ENCODE assay signal across 1 cellular context in the genomic region with DNA sequence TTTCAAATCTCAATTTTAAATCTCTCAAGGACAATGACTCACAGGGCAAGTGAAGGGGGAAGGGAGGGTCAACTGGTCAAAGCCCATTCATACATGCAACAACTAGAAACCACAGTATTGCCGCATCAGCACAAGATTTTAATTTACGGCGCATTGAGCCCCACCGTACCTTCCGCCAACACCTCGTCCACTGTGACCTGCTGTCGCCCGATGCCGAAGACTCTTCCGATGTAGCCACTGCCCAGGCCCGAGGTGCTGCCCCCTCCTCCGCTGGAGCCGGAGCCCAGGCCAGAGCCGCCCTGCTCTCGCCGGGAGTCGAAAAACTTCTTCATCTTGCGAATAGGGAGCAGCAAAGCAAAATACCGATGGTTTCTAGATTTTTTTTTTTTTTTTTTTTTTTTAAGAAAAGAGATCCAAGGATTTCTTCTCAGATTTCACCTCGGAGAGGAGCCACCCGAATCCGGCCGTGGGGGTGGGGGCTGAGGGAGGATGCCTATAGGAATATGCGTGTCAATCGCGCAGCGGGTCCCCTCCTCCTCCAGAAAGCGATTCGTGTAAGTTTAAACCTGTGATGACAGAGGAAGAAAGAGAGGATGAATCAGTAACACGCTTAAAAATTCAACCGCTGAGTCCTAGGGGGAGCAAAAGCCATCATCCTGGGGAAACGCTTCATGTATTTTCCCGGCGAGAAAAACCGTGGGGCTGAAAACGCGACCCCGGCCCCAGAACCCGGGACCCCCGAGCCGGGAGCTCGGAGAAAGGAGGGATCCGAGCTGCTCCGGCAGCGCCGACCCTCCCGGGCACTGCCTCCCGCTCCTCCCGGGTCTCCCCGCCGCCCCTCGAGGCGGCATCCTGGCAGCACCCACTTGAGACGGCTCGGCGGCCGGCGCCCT.
A peak's percentile ranks its signal among the peaks of the same experiment; 100 is the strongest.
TF ChIP-seq lines count a peak whose summit lies in the region.

No MANE protein-coding gene starts in this region.

TF ChIP-seq in K562, 482 proteins besides CTCF, POLR2A, EP300 and RAD21 (continued from another document and continues in another):
- TF ChIP-seq, protein P1, sequence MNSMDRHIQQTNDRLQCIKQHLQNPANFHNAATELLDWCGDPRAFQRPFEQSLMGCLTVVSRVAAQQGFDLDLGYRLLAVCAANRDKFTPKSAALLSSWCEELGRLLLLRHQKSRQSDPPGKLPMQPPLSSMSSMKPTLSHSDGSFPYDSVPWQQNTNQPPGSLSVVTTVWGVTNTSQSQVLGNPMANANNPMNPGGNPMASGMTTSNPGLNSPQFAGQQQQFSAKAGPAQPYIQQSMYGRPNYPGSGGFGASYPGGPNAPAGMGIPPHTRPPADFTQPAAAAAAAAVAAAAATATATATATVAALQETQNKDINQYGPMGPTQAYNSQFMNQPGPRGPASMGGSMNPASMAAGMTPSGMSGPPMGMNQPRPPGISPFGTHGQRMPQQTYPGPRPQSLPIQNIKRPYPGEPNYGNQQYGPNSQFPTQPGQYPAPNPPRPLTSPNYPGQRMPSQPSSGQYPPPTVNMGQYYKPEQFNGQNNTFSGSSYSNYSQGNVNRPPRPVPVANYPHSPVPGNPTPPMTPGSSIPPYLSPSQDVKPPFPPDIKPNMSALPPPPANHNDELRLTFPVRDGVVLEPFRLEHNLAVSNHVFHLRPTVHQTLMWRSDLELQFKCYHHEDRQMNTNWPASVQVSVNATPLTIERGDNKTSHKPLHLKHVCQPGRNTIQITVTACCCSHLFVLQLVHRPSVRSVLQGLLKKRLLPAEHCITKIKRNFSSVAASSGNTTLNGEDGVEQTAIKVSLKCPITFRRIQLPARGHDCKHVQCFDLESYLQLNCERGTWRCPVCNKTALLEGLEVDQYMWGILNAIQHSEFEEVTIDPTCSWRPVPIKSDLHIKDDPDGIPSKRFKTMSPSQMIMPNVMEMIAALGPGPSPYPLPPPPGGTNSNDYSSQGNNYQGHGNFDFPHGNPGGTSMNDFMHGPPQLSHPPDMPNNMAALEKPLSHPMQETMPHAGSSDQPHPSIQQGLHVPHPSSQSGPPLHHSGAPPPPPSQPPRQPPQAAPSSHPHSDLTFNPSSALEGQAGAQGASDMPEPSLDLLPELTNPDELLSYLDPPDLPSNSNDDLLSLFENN (IDR thresholded peaks at IDR 0.05; ENCODE audit: low read depth in 2 of 2, low read length in 2 of 2): peak in 1 of 2 experiments; percentile 47; a peak in 1 of 4 replicates
- no peak for TF ChIP-seq ZNF311 (CRISPR knock-in tag; IDR thresholded peaks at IDR 0.05)
- 0 out of 2 replicates have a peak, but pooled peaks have one; percentile 45 for TF ChIP-seq ZNF589 (CRISPR knock-in tag; IDR thresholded peaks at IDR 0.05; ENCODE audit: low read depth)
- peak; percentile 98 for TF ChIP-seq FOSL1 (tag; conservative IDR thresholded peaks at IDR 0.05)
- TF ChIP-seq, protein P2, sequence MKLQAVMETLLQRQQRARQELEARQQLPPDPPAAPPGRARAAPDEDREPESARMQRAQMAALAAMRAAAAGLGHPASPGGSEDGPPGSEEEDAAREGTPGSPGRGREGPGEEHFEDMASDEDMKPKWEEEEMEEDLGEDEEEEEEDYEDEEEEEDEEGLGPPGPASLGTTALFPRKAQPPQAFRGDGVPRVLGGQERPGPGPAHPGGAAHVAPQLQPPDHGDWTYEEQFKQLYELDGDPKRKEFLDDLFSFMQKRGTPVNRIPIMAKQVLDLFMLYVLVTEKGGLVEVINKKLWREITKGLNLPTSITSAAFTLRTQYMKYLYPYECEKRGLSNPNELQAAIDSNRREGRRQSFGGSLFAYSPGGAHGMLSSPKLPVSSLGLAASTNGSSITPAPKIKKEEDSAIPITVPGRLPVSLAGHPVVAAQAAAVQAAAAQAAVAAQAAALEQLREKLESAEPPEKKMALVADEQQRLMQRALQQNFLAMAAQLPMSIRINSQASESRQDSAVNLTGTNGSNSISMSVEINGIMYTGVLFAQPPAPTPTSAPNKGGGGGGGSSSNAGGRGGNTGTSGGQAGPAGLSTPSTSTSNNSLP (IDR thresholded peaks at IDR 0.05; ENCODE audit: borderline replicate concordance, low read depth, low read length): peak; percentile 58; the same call in 1 of the 2 replicates
- TF ChIP-seq FOXK2 (conservative IDR thresholded peaks at IDR 0.05 in 1 of 2, IDR thresholded peaks at IDR 0.05 in 1 of 2; ENCODE audit: low read depth in 2 of 2): peak in 1 of 2 experiments; percentile 34; a peak in 1 of 4 replicates
- peak; percentile 98 for TF ChIP-seq ZNF316 (IDR thresholded peaks at IDR 0.05)
- TF ChIP-seq, protein P3, sequence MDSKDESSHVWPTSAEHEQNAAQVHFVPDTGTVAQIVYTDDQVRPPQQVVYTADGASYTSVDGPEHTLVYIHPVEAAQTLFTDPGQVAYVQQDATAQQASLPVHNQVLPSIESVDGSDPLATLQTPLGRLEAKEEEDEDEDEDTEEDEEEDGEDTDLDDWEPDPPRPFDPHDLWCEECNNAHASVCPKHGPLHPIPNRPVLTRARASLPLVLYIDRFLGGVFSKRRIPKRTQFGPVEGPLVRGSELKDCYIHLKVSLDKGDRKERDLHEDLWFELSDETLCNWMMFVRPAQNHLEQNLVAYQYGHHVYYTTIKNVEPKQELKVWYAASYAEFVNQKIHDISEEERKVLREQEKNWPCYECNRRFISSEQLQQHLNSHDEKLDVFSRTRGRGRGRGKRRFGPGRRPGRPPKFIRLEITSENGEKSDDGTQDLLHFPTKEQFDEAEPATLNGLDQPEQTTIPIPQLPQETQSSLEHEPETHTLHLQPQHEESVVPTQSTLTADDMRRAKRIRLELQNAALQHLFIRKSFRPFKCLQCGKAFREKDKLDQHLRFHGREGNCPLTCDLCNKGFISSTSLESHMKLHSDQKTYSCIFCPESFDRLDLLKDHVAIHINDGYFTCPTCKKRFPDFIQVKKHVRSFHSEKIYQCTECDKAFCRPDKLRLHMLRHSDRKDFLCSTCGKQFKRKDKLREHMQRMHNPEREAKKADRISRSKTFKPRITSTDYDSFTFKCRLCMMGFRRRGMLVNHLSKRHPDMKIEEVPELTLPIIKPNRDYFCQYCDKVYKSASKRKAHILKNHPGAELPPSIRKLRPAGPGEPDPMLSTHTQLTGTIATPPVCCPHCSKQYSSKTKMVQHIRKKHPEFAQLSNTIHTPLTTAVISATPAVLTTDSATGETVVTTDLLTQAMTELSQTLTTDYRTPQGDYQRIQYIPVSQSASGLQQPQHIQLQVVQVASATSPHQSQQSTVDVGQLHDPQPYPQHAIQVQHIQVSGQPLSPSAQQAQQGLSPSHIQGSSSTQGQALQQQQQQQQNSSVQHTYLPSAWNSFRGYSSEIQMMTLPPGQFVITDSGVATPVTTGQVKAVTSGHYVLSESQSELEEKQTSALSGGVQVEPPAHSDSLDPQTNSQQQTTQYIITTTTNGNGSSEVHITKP (IDR thresholded peaks at IDR 0.05; ENCODE audit: partially characterized antibody): no peak
- TF ChIP-seq NCOA1 (IDR thresholded peaks at IDR 0.05; ENCODE audit: low read depth): peak; percentile 60
- TF ChIP-seq FOS (IDR thresholded peaks at IDR 0.05; ENCODE audit: extremely low read depth, insufficient read length): peak; percentile 67
- TF ChIP-seq ZKSCAN1 (IDR thresholded peaks at IDR 0.05; ENCODE audit: low read depth, low read length): no peak
- TF ChIP-seq, protein P4, sequence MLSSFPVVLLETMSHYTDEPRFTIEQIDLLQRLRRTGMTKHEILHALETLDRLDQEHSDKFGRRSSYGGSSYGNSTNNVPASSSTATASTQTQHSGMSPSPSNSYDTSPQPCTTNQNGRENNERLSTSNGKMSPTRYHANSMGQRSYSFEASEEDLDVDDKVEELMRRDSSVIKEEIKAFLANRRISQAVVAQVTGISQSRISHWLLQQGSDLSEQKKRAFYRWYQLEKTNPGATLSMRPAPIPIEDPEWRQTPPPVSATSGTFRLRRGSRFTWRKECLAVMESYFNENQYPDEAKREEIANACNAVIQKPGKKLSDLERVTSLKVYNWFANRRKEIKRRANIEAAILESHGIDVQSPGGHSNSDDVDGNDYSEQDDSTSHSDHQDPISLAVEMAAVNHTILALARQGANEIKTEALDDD (IDR thresholded peaks at IDR 0.05): peak; percentile 80
- peak; percentile 41; the same call in 1 of the 2 replicates for TF ChIP-seq ETV1 (tag; conservative IDR thresholded peaks at IDR 0.05; ENCODE audit: low read depth)
- TF ChIP-seq RBM15 (IDR thresholded peaks at IDR 0.05; ENCODE audit: insufficient read depth, low read length): no peak
- TF ChIP-seq JUN (IDR thresholded peaks at IDR 0.05; ENCODE audit: borderline replicate concordance, low read depth, low read length): peak; percentile 98
- peak; percentile 15; the same call in 1 of the 2 replicates for TF ChIP-seq JUN (CRISPR knock-in tag; IDR thresholded peaks at IDR 0.05; ENCODE audit: borderline replicate concordance)
- peak; percentile 65; the same call in 1 of the 2 replicates for TF ChIP-seq SMARCC2 (IDR thresholded peaks at IDR 0.05; ENCODE audit: low read depth)
- peak; percentile 55 for TF ChIP-seq CBFA2T3 (IDR thresholded peaks at IDR 0.05)
- TF ChIP-seq, protein P5, sequence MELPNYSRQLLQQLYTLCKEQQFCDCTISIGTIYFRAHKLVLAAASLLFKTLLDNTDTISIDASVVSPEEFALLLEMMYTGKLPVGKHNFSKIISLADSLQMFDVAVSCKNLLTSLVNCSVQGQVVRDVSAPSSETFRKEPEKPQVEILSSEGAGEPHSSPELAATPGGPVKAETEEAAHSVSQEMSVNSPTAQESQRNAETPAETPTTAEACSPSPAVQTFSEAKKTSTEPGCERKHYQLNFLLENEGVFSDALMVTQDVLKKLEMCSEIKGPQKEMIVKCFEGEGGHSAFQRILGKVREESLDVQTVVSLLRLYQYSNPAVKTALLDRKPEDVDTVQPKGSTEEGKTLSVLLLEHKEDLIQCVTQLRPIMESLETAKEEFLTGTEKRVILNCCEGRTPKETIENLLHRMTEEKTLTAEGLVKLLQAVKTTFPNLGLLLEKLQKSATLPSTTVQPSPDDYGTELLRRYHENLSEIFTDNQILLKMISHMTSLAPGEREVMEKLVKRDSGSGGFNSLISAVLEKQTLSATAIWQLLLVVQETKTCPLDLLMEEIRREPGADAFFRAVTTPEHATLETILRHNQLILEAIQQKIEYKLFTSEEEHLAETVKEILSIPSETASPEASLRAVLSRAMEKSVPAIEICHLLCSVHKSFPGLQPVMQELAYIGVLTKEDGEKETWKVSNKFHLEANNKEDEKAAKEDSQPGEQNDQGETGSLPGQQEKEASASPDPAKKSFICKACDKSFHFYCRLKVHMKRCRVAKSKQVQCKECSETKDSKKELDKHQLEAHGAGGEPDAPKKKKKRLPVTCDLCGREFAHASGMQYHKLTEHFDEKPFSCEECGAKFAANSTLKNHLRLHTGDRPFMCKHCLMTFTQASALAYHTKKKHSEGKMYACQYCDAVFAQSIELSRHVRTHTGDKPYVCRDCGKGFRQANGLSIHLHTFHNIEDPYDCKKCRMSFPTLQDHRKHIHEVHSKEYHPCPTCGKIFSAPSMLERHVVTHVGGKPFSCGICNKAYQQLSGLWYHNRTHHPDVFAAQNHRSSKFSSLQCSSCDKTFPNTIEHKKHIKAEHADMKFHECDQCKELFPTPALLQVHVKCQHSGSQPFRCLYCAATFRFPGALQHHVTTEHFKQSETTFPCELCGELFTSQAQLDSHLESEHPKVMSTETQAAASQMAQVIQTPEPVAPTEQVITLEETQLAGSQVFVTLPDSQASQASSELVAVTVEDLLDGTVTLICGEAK (IDR thresholded peaks at IDR 0.05): peak; percentile 29
- TF ChIP-seq, protein P5 (CRISPR knock-in tag; IDR thresholded peaks at IDR 0.05): no peak
- TF ChIP-seq RCOR1 (IDR thresholded peaks at IDR 0.05; ENCODE audit: borderline replicate concordance in 1 of 2, low read depth in 2 of 2, low read length in 2 of 2): peak; percentile 62 to 96; a peak in 3 of 4 replicates
- no peak for TF ChIP-seq HDAC8 (tag; IDR thresholded peaks at IDR 0.05)
- TF ChIP-seq MAFG (tag; conservative IDR thresholded peaks at IDR 0.05): peak; percentile 91
- TF ChIP-seq, protein P6, sequence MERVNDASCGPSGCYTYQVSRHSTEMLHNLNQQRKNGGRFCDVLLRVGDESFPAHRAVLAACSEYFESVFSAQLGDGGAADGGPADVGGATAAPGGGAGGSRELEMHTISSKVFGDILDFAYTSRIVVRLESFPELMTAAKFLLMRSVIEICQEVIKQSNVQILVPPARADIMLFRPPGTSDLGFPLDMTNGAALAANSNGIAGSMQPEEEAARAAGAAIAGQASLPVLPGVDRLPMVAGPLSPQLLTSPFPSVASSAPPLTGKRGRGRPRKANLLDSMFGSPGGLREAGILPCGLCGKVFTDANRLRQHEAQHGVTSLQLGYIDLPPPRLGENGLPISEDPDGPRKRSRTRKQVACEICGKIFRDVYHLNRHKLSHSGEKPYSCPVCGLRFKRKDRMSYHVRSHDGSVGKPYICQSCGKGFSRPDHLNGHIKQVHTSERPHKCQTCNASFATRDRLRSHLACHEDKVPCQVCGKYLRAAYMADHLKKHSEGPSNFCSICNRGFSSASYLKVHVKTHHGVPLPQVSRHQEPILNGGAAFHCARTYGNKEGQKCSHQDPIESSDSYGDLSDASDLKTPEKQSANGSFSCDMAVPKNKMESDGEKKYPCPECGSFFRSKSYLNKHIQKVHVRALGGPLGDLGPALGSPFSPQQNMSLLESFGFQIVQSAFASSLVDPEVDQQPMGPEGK (CRISPR knock-in tag; IDR thresholded peaks at IDR 0.05; ENCODE audit: borderline replicate concordance): no peak
- peak; percentile 73; the same call in 1 of the 2 replicates for TF ChIP-seq NBN (IDR thresholded peaks at IDR 0.05; ENCODE audit: low read depth)
- TF ChIP-seq, protein P7, sequence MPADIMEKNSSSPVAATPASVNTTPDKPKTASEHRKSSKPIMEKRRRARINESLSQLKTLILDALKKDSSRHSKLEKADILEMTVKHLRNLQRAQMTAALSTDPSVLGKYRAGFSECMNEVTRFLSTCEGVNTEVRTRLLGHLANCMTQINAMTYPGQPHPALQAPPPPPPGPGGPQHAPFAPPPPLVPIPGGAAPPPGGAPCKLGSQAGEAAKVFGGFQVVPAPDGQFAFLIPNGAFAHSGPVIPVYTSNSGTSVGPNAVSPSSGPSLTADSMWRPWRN (IDR thresholded peaks at IDR 0.05; ENCODE audit: low read depth): peak; percentile 68; the same call in 1 of the 2 replicates
- peak in 1 of 2 experiments; percentile 4; a peak in 1 of 3 replicates for TF ChIP-seq CBX3 (IDR thresholded peaks at IDR 0.05; ENCODE audit: borderline replicate concordance in 1 of 2, low read length in 2 of 2)
